1 cellular context compared by ENCODE assay signal in the genomic region with DNA sequence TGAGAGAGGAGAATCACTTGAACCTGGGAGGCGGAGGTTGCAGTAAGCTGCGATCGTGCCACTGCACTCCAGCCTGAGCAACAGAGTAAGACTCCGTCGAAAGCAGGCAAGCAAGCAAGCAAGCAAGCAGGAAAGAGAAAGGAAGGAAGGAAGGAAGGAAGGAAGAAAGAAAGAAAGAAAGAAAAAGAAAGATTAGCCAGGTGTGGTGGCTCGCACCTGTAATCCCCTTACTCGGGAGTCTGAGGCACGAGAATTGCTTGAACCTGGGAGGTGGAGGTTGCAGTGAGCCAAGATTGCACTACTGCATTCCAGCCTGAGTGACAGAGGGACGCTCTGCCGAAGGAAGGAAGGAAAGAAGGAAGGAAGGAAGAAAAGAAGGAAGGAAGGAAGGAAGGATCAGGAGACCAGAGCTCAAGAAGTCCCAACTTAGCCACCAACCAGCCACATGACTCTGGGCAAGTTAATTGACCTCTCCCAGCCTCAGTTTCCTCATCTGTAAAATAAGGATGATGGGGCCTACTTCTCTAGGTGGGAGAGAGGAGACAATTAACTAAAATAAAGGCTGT.
TF ChIP-seq lines count a peak whose summit lies in the region.

No MANE protein-coding gene starts in this region.

TF ChIP-seq in A549, 52 proteins besides CTCF, POLR2A, EP300 and RAD21:
- no peak for TF ChIP-seq HOXA7 (CRISPR knock-in tag; IDR thresholded peaks at IDR 0.05)
- TF ChIP-seq RNF2 (IDR thresholded peaks at IDR 0.05; ENCODE audit: borderline replicate concordance, low read depth) = no peak
- no peak for TF ChIP-seq JUNB (IDR thresholded peaks at IDR 0.05)
- no peak for TF ChIP-seq FOXS1 (CRISPR knock-in tag; IDR thresholded peaks at IDR 0.05)
